In the genomic region with DNA sequence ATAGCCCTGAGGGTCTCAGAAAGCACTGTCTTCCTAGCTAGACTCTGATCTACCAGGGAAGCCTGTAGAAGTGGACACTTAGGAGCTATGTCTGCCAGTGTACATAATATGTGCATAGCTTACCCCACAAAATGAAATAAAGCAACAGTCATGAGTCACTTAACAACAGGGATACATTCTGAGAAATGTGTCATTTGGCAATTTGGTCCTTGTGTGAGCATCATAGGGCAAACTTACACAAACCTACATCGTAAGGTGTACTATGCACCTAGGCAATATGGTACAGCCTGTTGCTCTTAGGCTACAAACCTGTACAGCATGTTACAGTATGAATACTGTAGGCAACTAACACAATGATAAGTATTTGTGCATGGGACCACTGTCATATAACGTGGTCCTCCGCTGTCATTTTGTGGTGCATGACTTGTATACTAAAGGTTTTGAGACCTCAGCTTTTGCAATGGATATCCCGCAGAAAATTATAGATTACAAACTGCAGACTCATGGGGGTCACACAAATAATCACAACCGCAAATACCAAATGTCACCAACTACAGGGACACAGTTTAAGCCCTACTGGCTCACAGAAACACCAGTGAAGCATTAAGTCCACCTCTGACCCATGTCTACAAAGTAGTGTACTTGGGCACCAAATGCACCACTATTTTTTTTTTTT, we compare ENCODE assay signal across 8 cellular contexts. TPM values are rescaled to one million over a fixed set of nuclear protein-coding genes. Genes with fewer than 3 reads are reported as not detected.
A peak's percentile ranks its signal among the peaks of the same experiment; 100 is the strongest.
DNase-seq lines count a peak whose midpoint lies in the region; ATAC-seq and TF ChIP-seq lines count a peak whose summit lies in the region.

No MANE protein-coding gene starts in this region.

- H3F3A ChIP-seq in DOHH2 (ENCODE audit: control insufficient read depth, insufficient read depth) (peaks cover 14% of the 10 kb centered on the region), PC-9 (ENCODE audit: insufficient read depth, low read depth) (peaks cover 32% of the 10 kb centered on the region)

- no TSS peak for BruUV-seq in PC-9 (replicated peaks; lab: Mats Ljungman, UMichigan)

- H4K20me1 ChIP-seq in DOHH2 (ENCODE audit: control insufficient read depth, insufficient read depth, low read depth, low read length) (0 out of 2 replicates have a peak, but pooled peaks cover 3% of the 10 kb centered on the region), PC-9 (ENCODE audit: insufficient read depth) (peaks cover 25% of the 10 kb centered on the region)

- H3K4me2 ChIP-seq in DOHH2 (ENCODE audit: low read length) (peak overlapping the region; percentile 66), PC-9 (peak overlapping the region; percentile 92)

- H3K27me3 ChIP-seq in DOHH2 (ENCODE audit: control insufficient read depth, low read length): no peaks in the 10 kb centered on the region
- H3K27me3 ChIP-seq in PC-9 (ENCODE audit: insufficient read depth, low read depth): no peaks in the 10 kb centered on the region
- no peaks in the 10 kb centered on the region for H3K27me3 ChIP-seq in psoas muscle (ENCODE audit: insufficient read depth in 3 of 3, low read length in 2 of 3)
- H3K27me3 ChIP-seq in left lung: no peaks in the 10 kb centered on the region

- ATAC-seq in psoas muscle: peak in 3 of 4 donors; percentile 29 to 46 (median 32)
- no peak for ATAC-seq in HG03196 (IDR thresholded peaks at IDR 0.05; ENCODE audit: unreplicated experiment)
- no peak for ATAC-seq in HG02938 (IDR thresholded peaks at IDR 0.05; ENCODE audit: unreplicated experiment)
- no peak for ATAC-seq in left lung

- intact Hi-C loops in PC-9 (cut with micrococcal nuclease; ENCODE audit: unreplicated experiment): loop anchor here (1.0 to 2.0 kb wide), 2 partner anchors 22 to 35 kb away; partner anchors contain the start of genes MRPS24 and UBE2D4
- intact Hi-C loops in psoas muscle (cut with DNase I): no loop called here
- intact Hi-C loops in left lung (cut with DNase I): no loop called here

- H2AFZ ChIP-seq in PC-9: no peak overlapping the region

- no peak overlapping the region; the same call in 1 of the 2 replicates for H3K4me3 ChIP-seq in DOHH2 (ENCODE audit: low read length)
- peak overlapping the region; percentile 88; the same call in 1 of the 2 replicates for H3K4me3 ChIP-seq in PC-9
- peak overlapping the region; percentile 80 for H3K4me3 ChIP-seq in epithelial cell of proximal tubule (ENCODE audit: low read depth, low read length)
- peak overlapping the region; percentile 72 for H3K4me3 ChIP-seq in psoas muscle
- peak overlapping the region in 1 of 2 donors; percentile 68 for H3K4me3 ChIP-seq in left lung

- H3K27ac ChIP-seq in DOHH2 (ENCODE audit: low read depth, low read length) (no peak overlapping the region), PC-9 (peak overlapping the region; percentile 77), psoas muscle (peak overlapping the region; percentile 81), left lung (peak overlapping the region in 1 of 2 donors; percentile 80)

- POLR2A ChIA-PET in PC-9 (lab: Charles Lee; ENCODE audit: unreplicated experiment): interaction anchor here (0.6 to 0.9 kb wide), 6 partner anchors 13 to 322 kb away, joined by 3 to 22 read pairs (median 4); partner anchors contain the start of genes MRPS24 and STK17A

- H3K79me2 ChIP-seq in DOHH2 (ENCODE audit: control insufficient read depth, low read length) (peaks cover 61% of the 10 kb centered on the region), PC-9 (ENCODE audit: low read depth) (peaks cover 72% of the 10 kb centered on the region)

- DNase-seq in PC-9 (peak in 1 of 2 experiments; percentile 82), epithelial cell of proximal tubule (ENCODE audit: low read depth) (no peak), psoas muscle (no peak), left lung (no peak)
- DNase-seq in activated CD8-positive, alpha-beta memory T cell treated with anti-CD3 and anti-CD28 coated beads, Interleukin-2, amount 50 U/mL, for 4 hours: no peak

- H3K9me3 ChIP-seq in DOHH2 (ENCODE audit: control insufficient read depth, insufficient read depth, low read length): no peaks in the 10 kb centered on the region
- no peaks in the 10 kb centered on the region for H3K9me3 ChIP-seq in PC-9 (ENCODE audit: insufficient read depth, low read depth)
- H3K9me3 ChIP-seq in psoas muscle: no peaks in the 10 kb centered on the region
- H3K9me3 ChIP-seq in left lung: no peaks in the 10 kb centered on the region

- H3K9me2 ChIP-seq in DOHH2 (replicated peaks; ENCODE audit: control insufficient read depth, low read length) (no peaks in the 10 kb centered on the region), PC-9 (ENCODE audit: insufficient read depth) (no peaks in the 10 kb centered on the region)

- TF ChIP-seq CTCF in DOHH2 (IDR thresholded peaks at IDR 0.05; ENCODE audit: low read depth, low read length, poor library complexity, severe bottlenecking): no peak
- TF ChIP-seq CTCF in PC-9 (conservative IDR thresholded peaks at IDR 0.05): no peak
- TF ChIP-seq CTCF in epithelial cell of proximal tubule (conservative IDR thresholded peaks at IDR 0.05; ENCODE audit: low read depth, low read length): no peak
- no peak for TF ChIP-seq CTCF in psoas muscle (IDR thresholded peaks at IDR 0.05)
- TF ChIP-seq CTCF in left lung (IDR thresholded peaks at IDR 0.05): no peak

- H3K4me1 ChIP-seq in DOHH2 (ENCODE audit: control insufficient read depth, low read length) (peaks cover 20% of the 10 kb centered on the region), PC-9 (replicated peaks; ENCODE audit: insufficient read depth) (peaks cover 40% of the 10 kb centered on the region), psoas muscle (peaks cover 34% of the 10 kb centered on the region), left lung (peaks cover 17 to 27% of the 10 kb centered on the region in 2 donors)

- no peaks in the 10 kb centered on the region for H3K36me3 ChIP-seq in DOHH2 (ENCODE audit: control insufficient read depth, low read length)
- 0 out of 2 replicates have a peak, but pooled peaks cover 7% of the 10 kb centered on the region for H3K36me3 ChIP-seq in PC-9 (ENCODE audit: low read depth)
- H3K36me3 ChIP-seq in psoas muscle (ENCODE audit: insufficient read depth in 1 of 2, low read depth in 1 of 2): no peaks in the 10 kb centered on the region
- no peaks in the 10 kb centered on the region for H3K36me3 ChIP-seq in left lung

- 92 to 94% (median 92%) methylated on average over 5 of the region's 5 CpGs for WGBS in psoas muscle, 3 donors

- CTCF ChIA-PET in PC-9 (lab: Charles Lee): interaction anchor here (0.6 to 1.2 kb wide), 3 partner anchors 27 to 322 kb away, joined by 7 to 10 read pairs (median 7); partner anchors contain the start of genes MRPS24 and STK17A

RNA-seq across cellular contexts. Expression of gene URGCP, which starts 1.7 kb away (rescaled TPM):
- total RNA-seq in PC-9 (2021): 45.7 and 49.5 TPM in 2 replicates
- total RNA-seq in epithelial cell of proximal tubule: 17.6 and 17.7 TPM in 2 replicates
- total RNA-seq in psoas muscle: 10 to 100 TPM; 41.3 to 54.4 (median 44.8) TPM
- 10 to 100 TPM; 19.2 to 31.8 (median 22.4) TPM for polyA plus RNA-seq in psoas muscle
- 10 to 100 TPM; 25.5 to 29.9 TPM for total RNA-seq in left lung

RNA-seq across cellular contexts. Expression of gene UBE2D4, which starts 21.6 kb away (rescaled TPM):
- 11.2 and 17.1 TPM in 2 replicates for total RNA-seq in PC-9 (2021)
- total RNA-seq in epithelial cell of proximal tubule: 22.5 and 26.7 TPM in 2 replicates
- total RNA-seq in psoas muscle: 10 to 100 TPM; 54.2 to 78.8 (median 69.1) TPM
- polyA plus RNA-seq in psoas muscle: 100 to 1,000 TPM in 1 of 3 donors, 10 to 100 TPM in 2; 50.2 to 118 (median 61.1) TPM
- 10 to 100 TPM; 25.7 to 26.4 TPM for total RNA-seq in left lung

RNA-seq across cellular contexts. Expression of gene MRPS24, which starts 35.4 kb away (rescaled TPM):
- total RNA-seq in PC-9 (2021) (239 and 301 TPM in 2 replicates), epithelial cell of proximal tubule (156 and 225 TPM in 2 replicates), psoas muscle (100 to 1,000 TPM; 173 to 200 (median 189) TPM), left lung (10 to 100 TPM; 80.9 to 87.6 TPM)
- polyA plus RNA-seq in psoas muscle: 100 to 1,000 TPM; 262 to 430 (median 322) TPM

Comparison
In these comparisons a context has a peak if more than half of its experiments do, and no peak if none do; other contexts are left out.
1. ATAC-seq: peak in psoas muscle (3 of 4); none in HG03196 (single experiment), HG02938 (single experiment) and left lung (single experiment).